In the genomic region with DNA sequence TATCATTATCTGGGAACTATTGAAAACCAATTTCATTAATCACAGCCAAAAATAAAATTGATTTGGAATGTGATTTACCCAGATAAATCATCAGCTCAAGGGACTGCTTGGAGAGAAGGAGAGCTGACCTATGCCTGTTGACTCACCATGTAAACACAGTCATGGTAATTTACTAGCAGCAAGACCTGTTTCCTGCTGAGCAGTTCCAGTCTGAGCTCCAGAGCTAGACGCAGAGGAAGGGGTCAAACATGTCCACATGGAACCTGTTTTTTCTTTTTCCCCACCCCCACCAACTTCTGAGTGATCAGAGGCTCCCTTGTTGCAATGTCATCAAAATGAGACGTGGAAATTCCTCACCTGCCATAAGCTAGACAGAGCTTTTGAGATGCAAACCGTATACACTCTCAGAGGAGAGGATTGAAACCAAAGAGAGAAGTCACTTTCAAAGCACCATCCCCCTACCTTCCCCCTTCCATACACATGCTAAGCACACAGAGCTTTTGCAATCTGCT, we compare ENCODE assay signal across 8 cellular contexts.
DNase-seq lines count a peak whose midpoint lies in the region; ATAC-seq and TF ChIP-seq lines count a peak whose summit lies in the region.

No MANE protein-coding gene starts in this region.

- H3K79me2 ChIP-seq in Loucy (ENCODE audit: insufficient read depth, low read length): no peaks in the 10 kb centered on the region

- H2AFZ ChIP-seq in Loucy (ENCODE audit: low read length): 0 out of 2 replicates have a peak overlapping the region, but pooled peaks have one; percentile 35

- H3K4me3 ChIP-seq in Loucy (ENCODE audit: low read length, poor library complexity, severe bottlenecking): no peak overlapping the region

- H3K9me3 ChIP-seq in Loucy (ENCODE audit: insufficient read depth, low read depth, low read length): no peaks in the 10 kb centered on the region

- H3K9me2 ChIP-seq in Loucy (replicated peaks; ENCODE audit: low read depth, low read length): no peaks in the 10 kb centered on the region

- TF ChIP-seq CTCF in Loucy (conservative IDR thresholded peaks at IDR 0.05; ENCODE audit: low read length): no peak

- no peaks in the 10 kb centered on the region for H3K27me3 ChIP-seq in Loucy (ENCODE audit: insufficient read depth, low read length, poor library complexity, severe bottlenecking)

- H3K9ac ChIP-seq in Loucy (ENCODE audit: low read depth, low read length, poor library complexity, severe bottlenecking): no peak overlapping the region

- no peak overlapping the region for H3K4me2 ChIP-seq in Loucy (ENCODE audit: low read depth, low read length, poor library complexity, severe bottlenecking)

- no peak for ATAC-seq in GM18502 (IDR thresholded peaks at IDR 0.05; ENCODE audit: poor library complexity, unreplicated experiment)

- no peaks in the 10 kb centered on the region for H3K4me1 ChIP-seq in Loucy (ENCODE audit: insufficient read depth, low read length, poor library complexity, severe bottlenecking)

- DNase-seq in DMS53 treated with DMSO at 0.1 percent for 48 hours (lab: John Stamatoyannopoulos, UW; ENCODE audit: unreplicated experiment) (peak; percentile 61), T1000 (lab: John Stamatoyannopoulos, UW) (peak; percentile 15), iPS DF 4.7 (ENCODE audit: extremely low read depth, low spot score) (peak; percentile 69), stromal cell of bone marrow (ENCODE audit: low read depth) (peak; percentile 58), OCI-M1 (lab: John Stamatoyannopoulos, UW) (no peak), germinal center (ENCODE audit: low spot score) (no peak)

- no peaks in the 10 kb centered on the region for H4K20me1 ChIP-seq in Loucy (ENCODE audit: insufficient read depth, low read length, poor library complexity, severe bottlenecking)

- H3K36me3 ChIP-seq in Loucy (ENCODE audit: insufficient read depth, low read length): no peaks in the 10 kb centered on the region

- H3F3A ChIP-seq in Loucy (ENCODE audit: low read depth): no peaks in the 10 kb centered on the region

Comparison
In these comparisons a context has a peak if more than half of its experiments do, and no peak if none do; other contexts are left out.
1. DNase-seq: peak in DMS53 treated with DMSO at 0.1 percent for 48 hours (single experiment), T1000 (single experiment), iPS DF 4.7 (single experiment) and stromal cell of bone marrow (single experiment); none in OCI-M1 (single experiment) and germinal center (single experiment).